Comparison of ENCODE assay signal across 1 cellular context in the genomic region with DNA sequence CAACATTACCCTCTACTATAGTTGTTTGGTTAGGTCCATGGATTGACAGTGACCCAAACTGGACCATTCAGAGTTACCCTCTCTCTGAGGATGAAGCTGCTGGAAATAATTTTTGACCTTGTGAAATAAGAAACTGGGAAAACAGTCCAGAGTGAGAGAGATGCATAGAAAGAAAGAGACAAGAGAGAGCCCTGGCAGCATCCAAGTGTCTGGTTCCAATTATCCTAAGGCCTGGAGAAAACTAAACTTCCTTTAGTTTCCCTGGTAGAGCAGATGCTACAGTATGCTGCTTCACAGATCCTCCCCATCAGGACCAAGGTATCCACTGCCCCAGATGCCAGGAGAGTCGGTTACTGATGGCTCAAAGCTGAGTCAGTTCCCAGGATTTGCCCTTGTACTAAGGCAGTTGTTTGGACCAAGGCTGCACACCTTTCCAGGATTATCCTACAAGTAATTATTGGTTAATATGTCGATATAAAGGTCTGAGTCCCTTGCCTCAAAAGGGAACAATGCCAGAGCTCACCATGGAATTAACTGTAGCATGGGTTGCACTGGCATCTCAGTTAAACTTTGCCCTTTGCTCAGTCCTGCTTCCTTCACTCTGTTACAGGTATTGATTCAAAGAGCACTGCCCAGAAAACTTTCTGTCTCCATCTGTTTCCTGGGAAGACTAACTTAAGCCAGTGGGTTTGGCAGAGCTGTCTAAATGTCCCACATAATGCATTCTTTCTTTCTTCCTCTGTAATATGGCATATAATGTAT.
TF ChIP-seq lines count a peak whose summit lies in the region.

No MANE protein-coding gene starts in this region.

TF ChIP-seq in HepG2, 621 proteins besides CTCF, POLR2A, EP300 and RAD21:
- TF ChIP-seq HNF4A (CRISPR knock-in tag; IDR thresholded peaks at IDR 0.05) (peak; percentile 45), ZKSCAN1 (IDR thresholded peaks at IDR 0.05; ENCODE audit: low read length) (no peak)
TF ChIP-seq in HepG2: peak in this region for 1.
